17 cellular contexts compared by ENCODE assay signal in the genomic region with DNA sequence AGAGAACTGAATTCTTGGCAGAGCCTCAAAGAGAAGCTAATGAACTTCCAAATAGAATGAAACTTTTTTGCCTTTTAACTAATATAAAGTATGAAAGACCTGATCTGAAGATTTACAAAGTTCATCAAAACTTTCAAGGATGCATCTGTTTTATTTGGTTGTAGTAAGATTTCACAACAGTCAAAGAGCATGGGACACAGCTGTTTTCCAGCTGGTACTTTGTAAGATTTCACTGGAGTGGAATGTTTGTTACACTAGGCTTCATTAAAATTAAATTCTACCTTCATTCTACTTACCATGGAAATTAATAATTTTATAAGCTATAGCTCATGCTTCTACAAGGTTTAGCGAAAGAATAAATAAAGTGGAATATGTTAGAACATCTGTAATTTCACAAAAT.
"Had no signal": no experiment of that assay in that cellular context is flagged by ENCODE, and none has a peak within 500 bp of the region (broad histone marks: within the 10 kb centered on the region; RNA-seq: fewer than 3 reads in every experiment).

No MANE protein-coding gene starts in this region.

- ATAC-seq: activated CD4-positive, alpha-beta T cell treated with anti-CD3 and anti-CD28 coated beads for 36 hours; natural killer cell treated with Interleukin-12 subunit alpha and Interleukin-12 subunit beta and Interleukin-15 and Interleukin-18, amount 100 ng/mL, for 72 hours; pancreas; T-cell; WTC11 had no signal

- H3K4me1 ChIP-seq: pancreas had no signal

- H3K27ac ChIP-seq: cardiac muscle cell, neutrophil, pancreas had no signal

- H3K4me3 ChIP-seq: cardiac muscle cell, pancreas had no signal

- H3K9me2 ChIP-seq: SK-N-SH had no signal

- H3K9ac ChIP-seq: SK-N-SH had no signal

- H3K36me3 ChIP-seq: cardiac muscle cell, neutrophil, pancreas had no signal

- H3K9me3 ChIP-seq: neutrophil, pancreas, SK-N-SH had no signal

- DNase-seq: activated CD4-positive, alpha-beta T cell treated with anti-CD3 and anti-CD28 coated beads for 36 hours; activated CD4-positive, alpha-beta T cell treated with anti-CD3 and anti-CD28 coated beads, Interleukin-2, amount 50 U/mL, for 48 hours; activated T-cell treated with anti-CD3 and anti-CD28 coated beads for 4 hours; amygdala; erythroblast; glutamatergic neuron; hypothalamus; kidney; pancreas; SK-N-SH; stimulated activated CD8-positive, alpha-beta memory T cell treated with anti-CD3 and anti-CD28 coated beads, Interleukin-4, amount 100 ng/mL, for 48 hours; stimulated activated naive CD4-positive, alpha-beta T cell; T-cell had no signal

- H3K4me2 ChIP-seq: SK-N-SH had no signal

- H3K27me3 ChIP-seq: cardiac muscle cell, neutrophil, pancreas had no signal
